Comparison of ENCODE assay signal across 1 cellular context in genomic region chr17:17186551-17187505, GRCh38.
TF ChIP-seq lines count a peak whose summit lies in the region.

No MANE protein-coding gene starts in this region.

TF ChIP-seq in GM12878, 131 proteins besides CTCF, POLR2A, EP300 and RAD21 (continued from another document):
- TF ChIP-seq PRDM15 (CRISPR knock-in tag; IDR thresholded peaks at IDR 0.05) (no peak), ESRRA (IDR thresholded peaks at IDR 0.05; ENCODE audit: low read length) (no peak), ZBTB4 (CRISPR knock-in tag; IDR thresholded peaks at IDR 0.05) (no peak), NFXL1 (IDR thresholded peaks at IDR 0.05; ENCODE audit: borderline replicate concordance) (no peak), ZBTB11 (CRISPR knock-in tag; IDR thresholded peaks at IDR 0.05) (no peak), PAX8 (IDR thresholded peaks at IDR 0.05) (no peak), NR2F1 (conservative IDR thresholded peaks at IDR 0.05) (no peak), CUX1 (IDR thresholded peaks at IDR 0.05; ENCODE audit: insufficient replicate concordance, low read depth, low read length) (no peak)
